ENCODE assay signal across 9 cellular contexts in the genomic region with DNA sequence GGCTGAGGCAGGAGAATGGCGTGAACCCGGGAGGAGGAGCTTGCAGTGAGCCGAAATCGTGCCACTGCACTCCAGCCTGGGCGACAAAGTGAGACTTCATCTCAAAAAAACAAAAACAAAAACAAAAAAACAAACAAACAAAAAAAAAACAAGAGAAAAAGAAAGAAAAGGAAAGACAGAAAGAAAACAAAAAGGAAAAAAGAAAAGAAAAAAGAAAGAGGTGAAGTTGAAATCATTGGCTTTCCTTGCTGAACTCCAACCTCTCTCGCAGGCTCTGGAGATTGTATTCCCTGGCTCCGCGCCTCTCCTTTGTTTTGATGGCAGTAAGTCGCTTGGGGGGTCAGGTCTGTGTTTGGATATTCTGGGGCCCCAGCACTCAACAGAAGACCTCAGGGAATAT. TPM values are rescaled to one million over a fixed set of nuclear protein-coding genes. Genes with fewer than 3 reads are reported as not detected.
DNase-seq lines count a peak whose midpoint lies in the region; ATAC-seq and TF ChIP-seq lines count a peak whose summit lies in the region.
"Not testable (repeated sequence)": the region's sequence is repeated elsewhere in the genome, so short reads cannot be mapped to it uniquely, and the experiment has no call there.
"Had no signal": no experiment of that assay in that cellular context is flagged by ENCODE, and none has a peak within 500 bp of the region (broad histone marks: within the 10 kb centered on the region; RNA-seq: fewer than 3 reads in every experiment).

No MANE protein-coding gene starts in this region.

- H3K4me3 Mint-ChIP-seq in natural killer cell treated with Interleukin-12 subunit alpha and Interleukin-12 subunit beta and Interleukin-15 and Interleukin-18, amount 100 ng/mL, for 72 hours: peak overlapping the region; percentile 71

- H3F3A ChIP-seq in GM23248 (ENCODE audit: insufficient read depth): not testable (repeated sequence)

- not testable (repeated sequence) for H3K27ac Mint-ChIP-seq in natural killer cell treated with Interleukin-12 subunit alpha and Interleukin-12 subunit beta and Interleukin-15 and Interleukin-18, amount 100 ng/mL, for 72 hours

- H3K9me3 ChIP-seq in GM23248 (ENCODE audit: low read depth); SK-N-MC (ENCODE audit: low read depth, low read length); adipocyte (ENCODE audit: control insufficient read depth, low read length): not testable (repeated sequence)

- not testable (repeated sequence) for TF ChIP-seq CTCF in fibroblast of mammary gland (conservative IDR thresholded peaks at IDR 0.05; ENCODE audit: control insufficient read depth, insufficient read depth, low read depth, low read length)

- ATAC-seq in natural killer cell treated with Interleukin-12 subunit alpha and Interleukin-12 subunit beta and Interleukin-15 and Interleukin-18, amount 100 ng/mL, for 72 hours: not testable (repeated sequence)

- H3K4me1 ChIP-seq in GM23248 (ENCODE audit: insufficient read depth); adipocyte (ENCODE audit: control insufficient read depth, insufficient read depth, low read length): not testable (repeated sequence)

- peaks cover 13% of the 10 kb centered on the region for H3K27me3 ChIP-seq in GM23248 (replicated peaks; ENCODE audit: insufficient read depth)
- H3K27me3 ChIP-seq in adipocyte (replicated peaks; ENCODE audit: control insufficient read depth, insufficient read depth, low read length): not testable (repeated sequence)

- 29 to 36% methylated on average over 8 to 9 of the region's 9 CpGs for WGBS in GM23248 (ENCODE audit: low coverage in 1 of 2, low lambda C conversion rate in 2 of 2, missing lambda C conversion rate in 2 of 2), 2 experiments

- H3K4me1 Mint-ChIP-seq in natural killer cell treated with Interleukin-12 subunit alpha and Interleukin-12 subunit beta and Interleukin-15 and Interleukin-18, amount 100 ng/mL, for 72 hours (ENCODE audit: low read depth in 2 of 2): peaks cover 0 to 11% of the 10 kb centered on the region in 2 donors

- H3K9ac ChIP-seq in GM23248 (0 out of 2 replicates have a peak overlapping the region, but pooled peaks have one; percentile 63), adipocyte (ENCODE audit: low read length) (peak overlapping the region; percentile 80)
- not testable (repeated sequence) for H3K9ac ChIP-seq in SK-N-MC (ENCODE audit: insufficient read length)

- not testable (repeated sequence) for H4K20me1 ChIP-seq in GM23248 (ENCODE audit: insufficient read depth)

- H3K27me3 Mint-ChIP-seq in natural killer cell treated with Interleukin-12 subunit alpha and Interleukin-12 subunit beta and Interleukin-15 and Interleukin-18, amount 100 ng/mL, for 72 hours: peaks cover 31 to 44% of the 10 kb centered on the region in 2 donors

- not testable (repeated sequence) for H3K36me3 Mint-ChIP-seq in natural killer cell treated with Interleukin-12 subunit alpha and Interleukin-12 subunit beta and Interleukin-15 and Interleukin-18, amount 100 ng/mL, for 72 hours

- H3K36me3 ChIP-seq in GM23248 (ENCODE audit: low read depth); SK-N-MC (ENCODE audit: insufficient read depth, low read length); adipocyte (ENCODE audit: control insufficient read depth, insufficient read depth, low read length, severe bottlenecking): not testable (repeated sequence)

- H3K79me2 ChIP-seq in GM23248 (ENCODE audit: insufficient read depth): not testable (repeated sequence)

- H3K27ac ChIP-seq in GM23248 (peak overlapping the region; percentile 37), SK-N-MC (peak overlapping the region; percentile 95)

- peak overlapping the region; percentile 89 for H2AFZ ChIP-seq in GM23248

- in situ Hi-C loops in GM23248 (cut with MboI): not testable (repeated sequence)

- H3K4me3 ChIP-seq in GM23248 (peak overlapping the region; percentile 71; the same call in 1 of the 2 replicates), adipocyte (ENCODE audit: low read length) (peak overlapping the region; percentile 83), fibroblast of mammary gland (ENCODE audit: control insufficient read depth, low read depth, low read length) (peak overlapping the region; percentile 61)
- H3K4me3 ChIP-seq in SK-N-MC: not testable (repeated sequence)

- peak overlapping the region; percentile 61 for H3K4me2 ChIP-seq in GM23248 (ENCODE audit: unreplicated experiment)

- H3K9me2 ChIP-seq in GM23248 (ENCODE audit: insufficient read depth): not testable (repeated sequence)

- DNase-seq in GM23248; SK-N-MC (ENCODE audit: low read depth, low spot score); adipocyte (ENCODE audit: low read depth); fibroblast of mammary gland (ENCODE audit: low read depth); natural killer cell treated with Interleukin-12 subunit alpha and Interleukin-12 subunit beta and Interleukin-15 and Interleukin-18, amount 100 ng/mL, for 72 hours (ENCODE audit: low spot score): not testable (repeated sequence)

- H3K9me3 Mint-ChIP-seq in natural killer cell treated with Interleukin-12 subunit alpha and Interleukin-12 subunit beta and Interleukin-15 and Interleukin-18, amount 100 ng/mL, for 72 hours: not testable (repeated sequence)

RNA-seq across cellular contexts. Expression of gene DNAAF3, which starts 5.9 kb away (rescaled TPM):
- 0.22 and 0.25 TPM in 2 replicates for total RNA-seq in GM23248 (2014; rRNA removed; shearing (Covaris generic))
- 0.39 and 0.47 TPM in 2 replicates for polyA plus RNA-seq in GM23248 (2016; fragmentation: Nextera tagmentation; extraction: Ambion mirVana)
- not detected for total RNA-seq in natural killer cell treated with Interleukin-12 subunit alpha and Interleukin-12 subunit beta and Interleukin-15 and Interleukin-18, amount 100 ng/mL, for 72 hours
- total RNA-seq: activated CD8-positive, alpha-beta T cell treated with anti-CD3 and anti-CD28 coated beads for 36 hours; posterior vena cava had no signal

RNA-seq across cellular contexts. Expression of gene SYT5, which starts 7.8 kb away (rescaled TPM):
- total RNA-seq in GM23248 (2014; rRNA removed; shearing (Covaris generic)): not detected in 2 replicates
- polyA plus RNA-seq in GM23248 (2016; fragmentation: Nextera tagmentation; extraction: Ambion mirVana): 0.28 and 0.38 TPM in 2 replicates
- total RNA-seq in natural killer cell treated with Interleukin-12 subunit alpha and Interleukin-12 subunit beta and Interleukin-15 and Interleukin-18, amount 100 ng/mL, for 72 hours: not detected
- total RNA-seq: activated CD8-positive, alpha-beta T cell treated with anti-CD3 and anti-CD28 coated beads for 36 hours; posterior vena cava had no signal
- polyA plus RNA-seq: liver had no signal

RNA-seq across cellular contexts. Expression of gene TNNI3, which starts 14.8 kb away (rescaled TPM):
- total RNA-seq in GM23248 (2014; rRNA removed; shearing (Covaris generic)): not detected in 2 replicates
- polyA plus RNA-seq in GM23248 (2016; fragmentation: Nextera tagmentation; extraction: Ambion mirVana): 0.35 TPM in 1 of 2 replicates, not detected in the other
- total RNA-seq in natural killer cell treated with Interleukin-12 subunit alpha and Interleukin-12 subunit beta and Interleukin-15 and Interleukin-18, amount 100 ng/mL, for 72 hours: not detected
- total RNA-seq: activated CD8-positive, alpha-beta T cell treated with anti-CD3 and anti-CD28 coated beads for 36 hours; glomerular endothelial cell; liver; posterior vena cava had no signal
- polyA plus RNA-seq: liver had no signal

RNA-seq across cellular contexts. Expression of gene TNNT1, which starts 23.3 kb away (rescaled TPM):
- total RNA-seq in GM23248 (2014; rRNA removed; shearing (Covaris generic)): 0.76 TPM in 1 of 2 replicates, not detected in the other
- polyA plus RNA-seq in GM23248 (2016; fragmentation: Nextera tagmentation; extraction: Ambion mirVana): 1.3 and 1.8 TPM in 2 replicates
- not detected for total RNA-seq in natural killer cell treated with Interleukin-12 subunit alpha and Interleukin-12 subunit beta and Interleukin-15 and Interleukin-18, amount 100 ng/mL, for 72 hours
- total RNA-seq: activated CD8-positive, alpha-beta T cell treated with anti-CD3 and anti-CD28 coated beads for 36 hours; glomerular endothelial cell; posterior vena cava had no signal

RNA-seq across cellular contexts. Expression of gene PTPRH, which starts 37.0 kb away (rescaled TPM):
- 0.43 and 2.9 TPM in 2 replicates for total RNA-seq in GM23248 (2014; rRNA removed; shearing (Covaris generic))
- 0.28 and 0.49 TPM in 2 replicates for polyA plus RNA-seq in GM23248 (2016; fragmentation: Nextera tagmentation; extraction: Ambion mirVana)
- under 1 TPM in 1 of 2 donors, not detected in 1; 0.11 TPM for total RNA-seq in natural killer cell treated with Interleukin-12 subunit alpha and Interleukin-12 subunit beta and Interleukin-15 and Interleukin-18, amount 100 ng/mL, for 72 hours
- total RNA-seq: activated CD8-positive, alpha-beta T cell treated with anti-CD3 and anti-CD28 coated beads for 36 hours had no signal
